In the genomic region with DNA sequence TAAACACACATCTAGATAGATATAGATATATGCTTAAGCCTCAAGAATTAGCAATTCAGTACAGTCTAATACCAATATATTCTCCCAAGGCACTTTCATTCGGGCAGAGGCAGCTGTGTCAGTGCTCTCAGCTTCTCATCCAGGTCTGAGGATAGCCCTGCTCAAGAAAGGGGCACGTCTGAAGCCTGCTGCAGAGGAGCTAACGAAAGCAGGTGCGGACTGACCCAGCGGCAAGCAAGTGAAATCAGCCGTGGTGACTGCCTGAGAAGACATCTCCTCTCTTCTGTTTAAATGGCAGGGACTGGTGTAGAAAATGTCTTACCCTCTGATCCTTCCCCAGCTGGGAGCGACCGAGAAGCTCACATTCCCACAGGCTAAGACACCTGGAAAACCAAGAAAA, we compare ENCODE assay signal across 19 cellular contexts.
"Had no signal": no experiment of that assay in that cellular context is flagged by ENCODE, and none has a peak within 500 bp of the region (broad histone marks: within the 10 kb centered on the region; RNA-seq: fewer than 3 reads in every experiment).

No MANE protein-coding gene starts in this region.

- H3K27me3 ChIP-seq: colonic mucosa, foreskin keratinocyte, hepatocyte, ovary, right atrium auricular region, testis had no signal

- H3K27ac ChIP-seq: colonic mucosa, foreskin keratinocyte, hepatocyte, ovary, right atrium auricular region, testis, transverse colon had no signal

- H3K36me3 ChIP-seq: colonic mucosa, ovary, right atrium auricular region, transverse colon had no signal

- H3K4me3 ChIP-seq: colonic mucosa, hepatocyte, mucosa of descending colon, ovary, right atrium auricular region, smooth muscle cell, testis, transverse colon had no signal

- FAIRE-seq: endothelial cell of umbilical vein, urothelium cell line had no signal

- H3K9me3 ChIP-seq: colonic mucosa, mucosa of descending colon, ovary, right atrium auricular region, testis, transverse colon had no signal

- H3K4me1 ChIP-seq: colonic mucosa, foreskin keratinocyte, right atrium auricular region, testis, transverse colon had no signal

- DNase-seq: colonic mucosa; effector CD4-positive, alpha-beta T cell; endodermal cell; erythroblast; foreskin keratinocyte; kidney glomerular epithelial cell; mucosa of descending colon; naive thymus-derived CD8-positive, alpha-beta T cell; ovary; stimulated activated CD4-positive, alpha-beta T cell treated with anti-CD3 and anti-CD28 coated beads, Interleukin-4, amount 100 ng/mL, for 1 hour; stimulated activated CD8-positive, alpha-beta memory T cell treated with anti-CD3 and anti-CD28 coated beads, Interleukin-4, amount 100 ng/mL, for 48 hours; stimulated activated naive CD8-positive, alpha-beta T cell treated with anti-CD3 and anti-CD28 coated beads, Interleukin-15, Interleukin-2, amounts not matched to agents 100 U/mL and 50 U/mL, for 24 hours; testis; transverse colon had no signal
